ENCODE assay signal across 1 cellular context in genomic region chr15:65056868-65057548, GRCh38.
TF ChIP-seq lines count a peak whose summit lies in the region.

No MANE protein-coding gene starts in this region.

TF ChIP-seq in HepG2, 621 proteins besides CTCF, POLR2A, EP300 and RAD21 (continues in another document):
- TF ChIP-seq ZNF678 (CRISPR knock-in tag; IDR thresholded peaks at IDR 0.05) (no peak), JARID2 (CRISPR knock-in tag; IDR thresholded peaks at IDR 0.05; ENCODE audit: insufficient replicate concordance) (no peak), PRDM10 (CRISPR knock-in tag; IDR thresholded peaks at IDR 0.05; ENCODE audit: low read depth) (peak; percentile 93), ZNF281 (CRISPR knock-in tag; IDR thresholded peaks at IDR 0.05; ENCODE audit: borderline replicate concordance) (peak; percentile 46; the same call in 1 of the 2 replicates), ZNF761 (CRISPR knock-in tag; conservative IDR thresholded peaks at IDR 0.05) (no peak), FOXJ3 (CRISPR knock-in tag; IDR thresholded peaks at IDR 0.05; ENCODE audit: borderline replicate concordance) (no peak), ZNF562 (CRISPR knock-in tag; IDR thresholded peaks at IDR 0.05; ENCODE audit: borderline replicate concordance) (no peak), BCL6 (CRISPR knock-in tag; IDR thresholded peaks at IDR 0.05) (peak; percentile 56), ETV6 (CRISPR knock-in tag; conservative IDR thresholded peaks at IDR 0.05) (no peak), TFAP4 (IDR thresholded peaks at IDR 0.05; ENCODE audit: borderline replicate concordance, low read depth) (peak; percentile 51; the same call in 1 of the 2 replicates), MYC (CRISPR knock-in tag; IDR thresholded peaks at IDR 0.05; ENCODE audit: borderline replicate concordance) (peak; percentile 49; the same call in 1 of the 2 replicates), NCOA2 (CRISPR knock-in tag; IDR thresholded peaks at IDR 0.05) (peak; percentile 78; the same call in 1 of the 2 replicates), TFDP2 (CRISPR knock-in tag; IDR thresholded peaks at IDR 0.05) (peak; percentile 88), NFKB2 (CRISPR knock-in tag; IDR thresholded peaks at IDR 0.05; ENCODE audit: borderline replicate concordance) (0 out of 2 replicates have a peak, but pooled peaks have one; percentile 20), IRF2 (CRISPR knock-in tag; IDR thresholded peaks at IDR 0.05) (peak; percentile 87), ZNF660 (CRISPR knock-in tag; IDR thresholded peaks at IDR 0.05; ENCODE audit: borderline replicate concordance, low read depth) (no peak), GATAD2A (CRISPR knock-in tag; IDR thresholded peaks at IDR 0.05) (peak; percentile 96), ZBTB8A (CRISPR knock-in tag; IDR thresholded peaks at IDR 0.05; ENCODE audit: borderline replicate concordance, low read depth) (no peak), ATM (IDR thresholded peaks at IDR 0.05; ENCODE audit: borderline replicate concordance) (no peak), TEAD3 (CRISPR knock-in tag; optimal IDR thresholded peaks at IDR 0.05; ENCODE audit: borderline replicate concordance) (peak; percentile 96), ZMYM4 (CRISPR knock-in tag; IDR thresholded peaks at IDR 0.05) (peak; percentile 71), SIN3A (IDR thresholded peaks at IDR 0.05; ENCODE audit: borderline replicate concordance, low read depth, low read length) (peak; percentile 83; the same call in 1 of the 2 replicates), E2F5 (CRISPR knock-in tag; conservative IDR thresholded peaks at IDR 0.05) (peak; percentile 61), ZNF609 (CRISPR knock-in tag; IDR thresholded peaks at IDR 0.05; ENCODE audit: borderline replicate concordance) (0 out of 2 replicates have a peak, but pooled peaks have one; percentile 67), SALL2 (CRISPR knock-in tag; IDR thresholded peaks at IDR 0.05) (peak; percentile 65), KDM4B (CRISPR knock-in tag; IDR thresholded peaks at IDR 0.05) (0 out of 2 replicates have a peak, but pooled peaks have one; percentile 45), ZNF644 (CRISPR knock-in tag; IDR thresholded peaks at IDR 0.05; ENCODE audit: low read depth) (peak; percentile 95)
- TF ChIP-seq, protein P1, sequence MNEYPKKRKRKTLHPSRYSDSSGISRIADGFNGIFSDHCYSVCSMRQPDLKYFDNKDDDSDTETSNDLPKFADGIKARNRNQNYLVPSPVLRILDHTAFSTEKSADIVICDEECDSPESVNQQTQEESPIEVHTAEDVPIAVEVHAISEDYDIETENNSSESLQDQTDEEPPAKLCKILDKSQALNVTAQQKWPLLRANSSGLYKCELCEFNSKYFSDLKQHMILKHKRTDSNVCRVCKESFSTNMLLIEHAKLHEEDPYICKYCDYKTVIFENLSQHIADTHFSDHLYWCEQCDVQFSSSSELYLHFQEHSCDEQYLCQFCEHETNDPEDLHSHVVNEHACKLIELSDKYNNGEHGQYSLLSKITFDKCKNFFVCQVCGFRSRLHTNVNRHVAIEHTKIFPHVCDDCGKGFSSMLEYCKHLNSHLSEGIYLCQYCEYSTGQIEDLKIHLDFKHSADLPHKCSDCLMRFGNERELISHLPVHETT (CRISPR knock-in tag; conservative IDR thresholded peaks at IDR 0.05): 0 out of 2 replicates have a peak, but pooled peaks have one; percentile 42
- TF ChIP-seq, protein P2, sequence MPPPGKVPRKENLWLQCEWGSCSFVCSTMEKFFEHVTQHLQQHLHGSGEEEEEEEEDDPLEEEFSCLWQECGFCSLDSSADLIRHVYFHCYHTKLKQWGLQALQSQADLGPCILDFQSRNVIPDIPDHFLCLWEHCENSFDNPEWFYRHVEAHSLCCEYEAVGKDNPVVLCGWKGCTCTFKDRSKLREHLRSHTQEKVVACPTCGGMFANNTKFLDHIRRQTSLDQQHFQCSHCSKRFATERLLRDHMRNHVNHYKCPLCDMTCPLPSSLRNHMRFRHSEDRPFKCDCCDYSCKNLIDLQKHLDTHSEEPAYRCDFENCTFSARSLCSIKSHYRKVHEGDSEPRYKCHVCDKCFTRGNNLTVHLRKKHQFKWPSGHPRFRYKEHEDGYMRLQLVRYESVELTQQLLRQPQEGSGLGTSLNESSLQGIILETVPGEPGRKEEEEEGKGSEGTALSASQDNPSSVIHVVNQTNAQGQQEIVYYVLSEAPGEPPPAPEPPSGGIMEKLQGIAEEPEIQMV (CRISPR knock-in tag; IDR thresholded peaks at IDR 0.05; ENCODE audit: low read depth): peak; percentile 49; the same call in 1 of the 2 replicates
- TF ChIP-seq, protein P3, sequence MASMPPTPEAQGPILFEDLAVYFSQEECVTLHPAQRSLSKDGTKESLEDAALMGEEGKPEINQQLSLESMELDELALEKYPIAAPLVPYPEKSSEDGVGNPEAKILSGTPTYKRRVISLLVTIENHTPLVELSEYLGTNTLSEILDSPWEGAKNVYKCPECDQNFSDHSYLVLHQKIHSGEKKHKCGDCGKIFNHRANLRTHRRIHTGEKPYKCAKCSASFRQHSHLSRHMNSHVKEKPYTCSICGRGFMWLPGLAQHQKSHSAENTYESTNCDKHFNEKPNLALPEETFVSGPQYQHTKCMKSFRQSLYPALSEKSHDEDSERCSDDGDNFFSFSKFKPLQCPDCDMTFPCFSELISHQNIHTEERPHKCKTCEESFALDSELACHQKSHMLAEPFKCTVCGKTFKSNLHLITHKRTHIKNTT (CRISPR knock-in tag; IDR thresholded peaks at IDR 0.05): no peak
- TF ChIP-seq, protein P4, sequence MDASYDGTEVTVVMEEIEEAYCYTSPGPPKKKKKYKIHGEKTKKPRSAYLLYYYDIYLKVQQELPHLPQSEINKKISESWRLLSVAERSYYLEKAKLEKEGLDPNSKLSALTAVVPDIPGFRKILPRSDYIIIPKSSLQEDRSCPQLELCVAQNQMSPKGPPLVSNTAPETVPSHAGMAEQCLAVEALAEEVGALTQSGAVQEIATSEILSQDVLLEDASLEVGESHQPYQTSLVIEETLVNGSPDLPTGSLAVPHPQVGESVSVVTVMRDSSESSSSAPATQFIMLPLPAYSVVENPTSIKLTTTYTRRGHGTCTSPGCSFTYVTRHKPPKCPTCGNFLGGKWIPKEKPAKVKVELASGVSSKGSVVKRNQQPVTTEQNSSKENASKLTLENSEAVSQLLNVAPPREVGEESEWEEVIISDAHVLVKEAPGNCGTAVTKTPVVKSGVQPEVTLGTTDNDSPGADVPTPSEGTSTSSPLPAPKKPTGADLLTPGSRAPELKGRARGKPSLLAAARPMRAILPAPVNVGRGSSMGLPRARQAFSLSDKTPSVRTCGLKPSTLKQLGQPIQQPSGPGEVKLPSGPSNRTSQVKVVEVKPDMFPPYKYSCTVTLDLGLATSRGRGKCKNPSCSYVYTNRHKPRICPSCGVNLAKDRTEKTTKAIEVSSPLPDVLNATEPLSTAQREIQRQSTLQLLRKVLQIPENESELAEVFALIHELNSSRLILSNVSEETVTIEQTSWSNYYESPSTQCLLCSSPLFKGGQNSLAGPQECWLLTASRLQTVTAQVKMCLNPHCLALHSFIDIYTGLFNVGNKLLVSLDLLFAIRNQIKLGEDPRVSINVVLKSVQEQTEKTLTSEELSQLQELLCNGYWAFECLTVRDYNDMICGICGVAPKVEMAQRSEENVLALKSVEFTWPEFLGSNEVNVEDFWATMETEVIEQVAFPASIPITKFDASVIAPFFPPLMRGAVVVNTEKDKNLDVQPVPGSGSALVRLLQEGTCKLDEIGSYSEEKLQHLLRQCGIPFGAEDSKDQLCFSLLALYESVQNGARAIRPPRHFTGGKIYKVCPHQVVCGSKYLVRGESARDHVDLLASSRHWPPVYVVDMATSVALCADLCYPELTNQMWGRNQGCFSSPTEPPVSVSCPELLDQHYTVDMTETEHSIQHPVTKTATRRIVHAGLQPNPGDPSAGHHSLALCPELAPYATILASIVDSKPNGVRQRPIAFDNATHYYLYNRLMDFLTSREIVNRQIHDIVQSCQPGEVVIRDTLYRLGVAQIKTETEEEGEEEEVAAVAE (CRISPR knock-in tag; IDR thresholded peaks at IDR 0.05; ENCODE audit: borderline replicate concordance): peak; percentile 67
